In genomic region chr12:32875990-32876389, GRCh38 we compare ENCODE assay signal across 22 cellular contexts. TPM values are rescaled to one million over a fixed set of nuclear protein-coding genes. Genes with fewer than 3 reads are reported as not detected.
DNase-seq lines count a peak whose midpoint lies in the region; ATAC-seq, FAIRE-seq and TF ChIP-seq lines count a peak whose summit lies in the region.
"Had no signal": no experiment of that assay in that cellular context is flagged by ENCODE, and none has a peak within 500 bp of the region (broad histone marks: within the 10 kb centered on the region; RNA-seq: fewer than 3 reads in every experiment).

No MANE protein-coding gene starts in this region.

- no peak for TF ChIP-seq RAD21 in K562 (CRISPR knock-in tag; conservative IDR thresholded peaks at IDR 0.05 in 1 of 2, IDR thresholded peaks at IDR 0.05 in 1 of 2)

- no peaks in the 10 kb centered on the region for H3K9me1 ChIP-seq in K562 (ENCODE audit: control insufficient read depth, insufficient read depth, low read length)

- H3K9ac ChIP-seq in K562 (ENCODE audit: insufficient read depth in 1 of 2, low read depth in 2 of 2, low read length in 2 of 2) (no peak overlapping the region), mesenchymal stem cell (ENCODE audit: low read length) (no peak overlapping the region)

- no peaks in the 10 kb centered on the region for H3K79me1 ChIP-seq in mesenchymal stem cell (replicated peaks; ENCODE audit: low read length, poor library complexity, severe bottlenecking)

- no peaks in the 10 kb centered on the region for H4K20me1 ChIP-seq in K562 (replicated peaks; ENCODE audit: control insufficient read depth, insufficient read depth, low read length)

- ATAC-seq in Right ventricle myocardium inferior, result no peak
- ATAC-seq in K562, result no peak
- ATAC-seq in HG03135 (IDR thresholded peaks at IDR 0.05; ENCODE audit: unreplicated experiment), result no peak
- ATAC-seq: SK-N-SH treated with all-trans-retinoic acid at 6 μM for 48 hours had no signal

- no peaks in the 10 kb centered on the region for H3K27me3 ChIP-seq in cardiac muscle cell
- 0 out of 5 replicates have a peak, but pooled peaks cover 0 to 7% of the 10 kb centered on the region in 2 experiments for H3K27me3 ChIP-seq in K562 (ENCODE audit: control insufficient read depth in 2 of 2, insufficient read depth in 2 of 2, low read length in 2 of 2)
- no peaks in the 10 kb centered on the region for H3K27me3 ChIP-seq in mesenchymal stem cell (ENCODE audit: control insufficient read depth in 1 of 2, insufficient read depth in 1 of 2, low read length in 2 of 2)
- H3K27me3 ChIP-seq in H7 (ENCODE audit: control insufficient read depth, insufficient read depth, low read length), result no peaks in the 10 kb centered on the region
- H3K27me3 ChIP-seq: SJCRH30 had no signal

- H3K4me3 Mint-ChIP-seq in Calu3 (ENCODE audit: low read depth, unreplicated experiment), result no peak overlapping the region

- H2AFZ ChIP-seq in K562 (ENCODE audit: low read depth, low read length) (no peak overlapping the region), mesenchymal stem cell (ENCODE audit: low read depth, low read length) (no peak overlapping the region)

- H3K4me2 ChIP-seq in K562 (ENCODE audit: insufficient read depth, low read length), result no peak overlapping the region
- no peak overlapping the region for H3K4me2 ChIP-seq in mesenchymal stem cell (ENCODE audit: low read length, poor library complexity, severe bottlenecking)

- H2AK5ac ChIP-seq in mesenchymal stem cell (ENCODE audit: low read length, severe bottlenecking), result no peak overlapping the region

- no peak for TF ChIP-seq POLR2A in K562 (conservative IDR thresholded peaks at IDR 0.05)

- H3K27me3 Mint-ChIP-seq in Calu3 (ENCODE audit: unreplicated experiment), result no peaks in the 10 kb centered on the region

- DNase-seq in cardiac muscle cell (ENCODE audit: low read depth in 1 of 2, low spot score in 1 of 2) (peak in 1 of 2 donors; percentile 31), Right ventricle myocardium inferior (ENCODE audit: missing footprints) (no peak), Calu3 (no peak), K562 (ENCODE audit: extremely low read depth in 1 of 4, low spot score in 3 of 4) (no peak), mesenchymal stem cell (peak; percentile 15), H7 (no peak)
- DNase-seq in activated T-cell treated with anti-CD3 and anti-CD28 coated beads, Interleukin-2, amount 50 U/mL, for 1 hour, result no peak
- DNase-seq: 8988T, ACHN, KG1, NCI-H1092, NCI-H1417 treated with DMSO at 0.1 percent for 48 hours, NCI-H187, NCI-H2081 treated with DMSO at 0.1 percent for 48 hours, NCI-H2171, NCI-H524, NCI-H748 treated with DMSO at 0.1 percent for 48 hours, SJCRH30 had no signal

- no peak overlapping the region for H2BK15ac ChIP-seq in mesenchymal stem cell (ENCODE audit: low read depth, poor library complexity, severe bottlenecking)

- intact Hi-C loops in Right ventricle myocardium inferior (cut with DNase I), result loop anchor here (2.0 kb wide), 1 partner anchor 47 kb away; no protein-coding TSS in a partner anchor
- intact Hi-C loops in Calu3 (cut with micrococcal nuclease; ENCODE audit: unreplicated experiment), result no loop called here
- intact Hi-C loops in K562 (cut with micrococcal nuclease), result no loop called here

- peaks cover 32% of the 10 kb centered on the region for H3K4me1 Mint-ChIP-seq in Calu3 (ENCODE audit: low read depth, unreplicated experiment)

- H3K36me3 ChIP-seq in cardiac muscle cell (peaks cover 69% of the 10 kb centered on the region), K562 (ENCODE audit: control insufficient read depth, insufficient read depth, low read length) (no peaks in the 10 kb centered on the region), mesenchymal stem cell (ENCODE audit: control insufficient read depth in 1 of 2, insufficient read depth in 2 of 2, low read depth in 1 of 2, low read length in 2 of 2) (peaks cover 0 to 7% of the 10 kb centered on the region in 2 experiments), H7 (replicated peaks; ENCODE audit: control insufficient read depth, insufficient read depth, low read length) (peaks cover 4% of the 10 kb centered on the region)
- H3K36me3 ChIP-seq: SJCRH30 had no signal

- H3K4me3 ChIP-seq in cardiac muscle cell (no peak overlapping the region), K562 (no peak overlapping the region), mesenchymal stem cell (ENCODE audit: insufficient read depth in 1 of 2, low read depth in 1 of 2, low read length in 2 of 2) (no peak overlapping the region), H7 (ENCODE audit: insufficient read depth, low read depth, low read length) (no peak overlapping the region)
- H3K4me3 ChIP-seq: SJCRH30 had no signal

- peaks cover 59% of the 10 kb centered on the region for H3K4me1 ChIP-seq in cardiac muscle cell (ENCODE audit: low read depth)
- H3K4me1 ChIP-seq in K562 (replicated peaks in 1 of 2; ENCODE audit: control insufficient read depth in 2 of 2, insufficient read depth in 2 of 2, low read length in 2 of 2), result peaks cover 0 to 5% of the 10 kb centered on the region in 2 experiments; a peak in 1 of 5 replicates
- peaks cover 3% of the 10 kb centered on the region for H3K4me1 ChIP-seq in mesenchymal stem cell (ENCODE audit: control insufficient read depth, insufficient read depth, low read depth, low read length)
- H3K4me1 ChIP-seq: SJCRH30 had no signal

- no peak overlapping the region for H4K8ac ChIP-seq in mesenchymal stem cell (ENCODE audit: low read length)

- in situ Hi-C loops in K562 (cut with MboI), result no loop called here

- H3K23ac ChIP-seq in mesenchymal stem cell (ENCODE audit: low read length in 2 of 2), result no peak overlapping the region

- no TSS peak for BruUV-seq in Calu3 (replicated peaks; lab: Mats Ljungman, UMichigan)
- no TSS peak for BruUV-seq in K562 (replicated peaks; lab: Mats Ljungman, UMichigan)

- no peak overlapping the region for H2BK12ac ChIP-seq in mesenchymal stem cell (ENCODE audit: low read length in 2 of 2)

- no peak for FAIRE-seq in K562 (lab: Jason Lieb, UNC)
- FAIRE-seq: D721Med, RCC 7860 had no signal

- no peak for TF ChIP-seq CTCF in cardiac muscle cell (IDR thresholded peaks at IDR 0.05; ENCODE audit: low read depth, low read length)
- TF ChIP-seq CTCF in Calu3 (IDR thresholded peaks at IDR 0.05; ENCODE audit: unreplicated experiment), result no peak
- no peak for TF ChIP-seq CTCF in K562 (IDR thresholded peaks at IDR 0.05 in 2 of 3, conservative IDR thresholded peaks at IDR 0.05 in 1 of 3; ENCODE audit: insufficient read depth in 2 of 3, low read depth in 1 of 3, low read length in 3 of 3)

- CTCF ChIA-PET in Calu3 (lab: Charles Lee) (no interaction called here), K562 (lab: Yijun Ruan, JAX; ENCODE audit: low intra/inter-chr PET ratio) (no interaction called here)

- no peak for TF ChIP-seq EP300 in K562 (IDR thresholded peaks at IDR 0.05; ENCODE audit: low read length)

- 19% methylated on average over 2 of the region's 2 CpGs for WGBS in K562 (ENCODE audit: insufficient coverage, low coverage, missing lambda C conversion rate)
- 97% methylated on average over 2 of the region's 2 CpGs for WGBS in mesenchymal stem cell

- no peak overlapping the region for H3K4ac ChIP-seq in mesenchymal stem cell (ENCODE audit: low read depth in 1 of 2, low read length in 2 of 2)

- H3K36me3 Mint-ChIP-seq in Calu3 (ENCODE audit: insufficient read depth, unreplicated experiment), result peaks cover 19% of the 10 kb centered on the region

- H3K14ac ChIP-seq in mesenchymal stem cell (ENCODE audit: low read length in 2 of 2), result no peak overlapping the region

- H3K9me3 ChIP-seq in cardiac muscle cell (ENCODE audit: low read depth), result no peaks in the 10 kb centered on the region
- H3K9me3 ChIP-seq in K562 (replicated peaks; ENCODE audit: control insufficient read depth, insufficient read depth, low read depth, low read length), result no peaks in the 10 kb centered on the region
- no peaks in the 10 kb centered on the region for H3K9me3 ChIP-seq in mesenchymal stem cell (ENCODE audit: control insufficient read depth, low read length)
- H3K9me3 ChIP-seq: SJCRH30 had no signal

- peak overlapping the region; percentile 18 for H3K27ac Mint-ChIP-seq in Calu3 (ENCODE audit: unreplicated experiment)

- H3K9me3 Mint-ChIP-seq in Calu3 (ENCODE audit: low read depth, unreplicated experiment), result peaks cover 2% of the 10 kb centered on the region

- H3K79me2 ChIP-seq in K562 (ENCODE audit: control insufficient read depth, insufficient read depth, low read length), result no peaks in the 10 kb centered on the region

- H2BK5ac ChIP-seq in mesenchymal stem cell (ENCODE audit: low read depth, low read length, poor library complexity, severe bottlenecking), result no peak overlapping the region

- H3K27ac ChIP-seq in cardiac muscle cell (peak overlapping the region; percentile 95), K562 (ENCODE audit: extremely low read depth, low read depth, low read length) (no peak overlapping the region), mesenchymal stem cell (ENCODE audit: low read length, poor library complexity, severe bottlenecking) (no peak overlapping the region)
- H3K27ac ChIP-seq: SJCRH30 had no signal

- no peak overlapping the region for H4K91ac ChIP-seq in mesenchymal stem cell (ENCODE audit: low read length)

- no peak overlapping the region for H3K18ac ChIP-seq in mesenchymal stem cell (ENCODE audit: low read depth in 1 of 2, low read length in 2 of 2)

- POLR2A ChIA-PET in K562 (lab: Yijun Ruan, JAX), result no interaction called here

- H2BK120ac ChIP-seq in mesenchymal stem cell (ENCODE audit: low read depth, low read length), result no peak overlapping the region

RNA-seq across cellular contexts. Expression of gene PKP2, which starts 20.6 kb away (rescaled TPM):
- 362 and 376 TPM in 2 replicates for total RNA-seq in cardiac muscle cell
- polyA plus RNA-seq in cardiac muscle cell, result 363 and 451 TPM in 2 replicates
- total RNA-seq in Right ventricle myocardium inferior, result 378 TPM
- total RNA-seq in Calu3 (2022), result 54.2 and 61.1 TPM in 2 replicates
- total RNA-seq in K562 (2011; cell fraction: chromatin; rRNA removed; ENCODE audit: low replicate concordance), result 2.3 and 5.2 TPM in 2 replicates
- total RNA-seq in K562 (2011; cell fraction: nucleolus; rRNA removed), result 2.3 and 3.6 TPM in 2 replicates
- total RNA-seq in K562 (2011; cell fraction: nucleoplasm; rRNA removed), result 2.6 and 3.7 TPM in 2 replicates
- 2.4 and 2.8 TPM in 2 replicates for total RNA-seq in K562 (2014; rRNA removed)
- 4.2 and 5.3 TPM in 2 replicates for total RNA-seq in K562 (2014; rRNA removed; fragmentation: Illumina TruSeq; extraction: Trizol)
- total RNA-seq in K562 (2015; rRNA removed; fragmentation: Illumina TruSeq; extraction: Trizol), result 2.6 and 2.9 TPM in 2 replicates
- total RNA-seq in K562 (2021), result 3.5 and 4.1 TPM in 2 replicates
- 3.2 and 5.2 TPM in 2 replicates for polyA plus RNA-seq in K562 (2011; rRNA removed)
- 2.0 and 4.1 TPM in 2 replicates for polyA plus RNA-seq in K562 (2011; cell fraction: cytosol; rRNA removed)
- 2.3 and 6.1 TPM in 2 replicates for polyA plus RNA-seq in K562 (2011; cell fraction: nucleus; rRNA removed)
- 2.0 TPM in 2 replicates for polyA plus RNA-seq in K562 (2012)
- 3.3 and 3.7 TPM in 2 replicates for polyA plus RNA-seq in K562 (2014; fragmentation: Illumina TruSeq; extraction: Trizol)
- 1 to 10 TPM; 1.6 TPM for polyA plus RNA-seq in K562 (2014; fragmentation: Nextera tagmentation; extraction: Ambion mirVana)
- polyA plus RNA-seq in K562 (2014; rRNA removed), result 2.2 and 3.0 TPM in 2 replicates
- polyA minus RNA-seq in K562 (2011; rRNA and poly(A)+ RNA removed), result 4.1 and 11.9 TPM in 2 replicates
- polyA minus RNA-seq in K562 (2011; cell fraction: cytosol; rRNA and poly(A)+ RNA removed), result 2.1 and 5.1 TPM in 2 replicates
- 2.6 and 10.7 TPM in 2 replicates for polyA minus RNA-seq in K562 (2011; cell fraction: nucleus; rRNA and poly(A)+ RNA removed)
- polyA plus RNA-seq in mesenchymal stem cell (2013, experiment 1 of 2), result 3.8 TPM
- polyA plus RNA-seq in mesenchymal stem cell (2013, experiment 2 of 2), result 3.8 TPM
- total RNA-seq in H7 (2014; rRNA removed; shearing (Covaris generic)), result 18.2 and 18.3 TPM in 2 replicates
